In genomic region chr18:41354151-41354550, GRCh38 we compare ENCODE assay signal across 28 cellular contexts.
"Had no signal": no experiment of that assay in that cellular context is flagged by ENCODE, and none has a peak within 500 bp of the region (broad histone marks: within the 10 kb centered on the region; RNA-seq: fewer than 3 reads in every experiment).

No MANE protein-coding gene starts in this region.

- H3K79me2 ChIP-seq: hepatocyte had no signal

- H3K9me3 ChIP-seq: ovary, thoracic aorta, transverse colon, upper lobe of right lung, uterus had no signal

- H3K27me3 ChIP-seq: foreskin keratinocyte, gastroesophageal sphincter, heart left ventricle, hepatocyte, left lung, ovary, transverse colon, upper lobe of right lung, uterus had no signal

- H3K4me3 Mint-ChIP-seq: naive thymus-derived CD8-positive, alpha-beta T cell; nephron progenitor cell; stimulated activated naive B cell treated with anti-CD40 and anti-IgM and Interleukin-4, amounts not matched to agents 10 μg/mL and 1 μg/mL and 100 μg/mL, for 72 hours; stimulated activated naive CD8-positive, alpha-beta T cell treated with anti-CD3 and anti-CD28 coated beads, Interleukin-15, Interleukin-2, amounts not matched to agents 100 ng/mL and 50 ng/mL, for 24 hours had no signal

- ATAC-seq: esophagus mucosa; foreskin keratinocyte; gastroesophageal sphincter; heart left ventricle; left cardiac atrium; left lung; naive thymus-derived CD8-positive, alpha-beta T cell; psoas muscle; stimulated activated naive B cell treated with anti-CD40 and anti-IgM and Interleukin-4, amounts not matched to agents 10 μg/mL and 1 μg/mL and 100 μg/mL, for 72 hours; upper lobe of right lung had no signal

- H3K27ac Mint-ChIP-seq: naive thymus-derived CD8-positive, alpha-beta T cell; nephron progenitor cell; stimulated activated naive B cell treated with anti-CD40 and anti-IgM and Interleukin-4, amounts not matched to agents 10 μg/mL and 1 μg/mL and 100 μg/mL, for 72 hours; stimulated activated naive CD8-positive, alpha-beta T cell treated with anti-CD3 and anti-CD28 coated beads, Interleukin-15, Interleukin-2, amounts not matched to agents 100 ng/mL and 50 ng/mL, for 24 hours had no signal

- FAIRE-seq: colon, kidney, small intestine had no signal

- H3K36me3 ChIP-seq: gastroesophageal sphincter, heart left ventricle, left lung, ovary, thoracic aorta, transverse colon, upper lobe of right lung, uterus had no signal

- H3K4me1 ChIP-seq: foreskin keratinocyte, gastroesophageal sphincter, heart left ventricle, left lung, psoas muscle, transverse colon, upper lobe of right lung, uterus had no signal

- H3K27ac ChIP-seq: dorsolateral prefrontal cortex, epithelial cell of prostate, foreskin keratinocyte, gastroesophageal sphincter, heart left ventricle, hepatocyte, left lung, ovary, psoas muscle, thoracic aorta, transverse colon, upper lobe of right lung, uterus had no signal

- H3K27me3 Mint-ChIP-seq: naive thymus-derived CD8-positive, alpha-beta T cell; stimulated activated naive B cell treated with anti-CD40 and anti-IgM and Interleukin-4, amounts not matched to agents 10 μg/mL and 1 μg/mL and 100 μg/mL, for 72 hours; stimulated activated naive CD8-positive, alpha-beta T cell treated with anti-CD3 and anti-CD28 coated beads, Interleukin-15, Interleukin-2, amounts not matched to agents 100 ng/mL and 50 ng/mL, for 24 hours had no signal

- H2AFZ ChIP-seq: hepatocyte had no signal

- H3K36me3 Mint-ChIP-seq: stimulated activated naive B cell treated with anti-CD40 and anti-IgM and Interleukin-4, amounts not matched to agents 10 μg/mL and 1 μg/mL and 100 μg/mL, for 72 hours had no signal

- H3K4me2 ChIP-seq: hepatocyte had no signal

- H3K4me3 ChIP-seq: dorsolateral prefrontal cortex, gastroesophageal sphincter, heart left ventricle, hepatocyte, left lung, ovary, psoas muscle, thoracic aorta, transverse colon, upper lobe of right lung, uterus had no signal

- DNase-seq: dorsolateral prefrontal cortex; effector CD4-positive, alpha-beta T cell; foreskin keratinocyte; heart left ventricle; kidney; left cardiac atrium; left lung; naive thymus-derived CD8-positive, alpha-beta T cell; nephron progenitor cell; occipital lobe; ovary; posterior cingulate gyrus; psoas muscle; retina; small intestine; stimulated activated CD4-positive, alpha-beta T cell treated with anti-CD3 and anti-CD28 coated beads, Interleukin-15, amount 100 ng/mL, for 24 hours; stimulated activated CD4-positive, alpha-beta T cell treated with anti-CD3 and anti-CD28 coated beads, Interleukin-2, amount 100 ng/mL, for 48 hours; stimulated activated naive B cell treated with anti-CD40 and anti-IgM and Interleukin-4, amounts not matched to agents 10 μg/mL and 1 μg/mL and 100 μg/mL, for 72 hours; transverse colon; upper lobe of right lung; uterus had no signal

- H3K4me1 Mint-ChIP-seq: naive thymus-derived CD8-positive, alpha-beta T cell; stimulated activated naive B cell treated with anti-CD40 and anti-IgM and Interleukin-4, amounts not matched to agents 10 μg/mL and 1 μg/mL and 100 μg/mL, for 72 hours had no signal
